8 cellular contexts compared by ENCODE assay signal in the genomic region with DNA sequence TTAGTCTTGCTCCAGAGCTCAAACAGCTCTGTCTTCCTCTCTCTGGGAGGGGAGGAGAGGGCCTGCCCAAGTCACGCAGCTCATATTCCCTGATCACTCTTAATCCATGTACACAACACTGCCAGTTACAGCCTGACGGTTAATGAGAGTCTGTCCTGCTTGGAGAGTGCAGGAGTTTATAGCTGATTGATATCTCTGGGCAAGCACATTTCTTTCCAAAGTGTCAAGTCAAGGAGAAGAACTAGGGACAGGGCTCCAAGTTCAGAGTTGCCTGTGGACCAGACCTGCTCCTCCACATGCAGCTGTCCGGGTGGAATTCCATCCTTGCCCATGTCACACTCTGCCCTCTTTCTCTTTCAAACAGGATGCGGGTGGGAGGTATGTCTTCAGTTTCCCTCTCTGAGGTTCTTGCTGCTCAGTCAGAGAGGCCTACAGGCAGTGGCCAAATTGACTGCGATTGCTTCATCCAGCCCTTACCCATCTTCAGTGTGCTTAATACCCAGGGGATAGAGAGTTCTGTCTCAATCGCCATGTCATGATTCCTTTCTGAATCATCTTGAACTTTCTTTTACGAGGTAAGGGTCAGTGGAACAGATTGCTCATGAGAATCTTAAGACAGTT. TPM values are rescaled to one million over a fixed set of nuclear protein-coding genes. Genes with fewer than 3 reads are reported as not detected.
A peak's percentile ranks its signal among the peaks of the same experiment; 100 is the strongest.
DNase-seq lines count a peak whose midpoint lies in the region; ATAC-seq and TF ChIP-seq lines count a peak whose summit lies in the region.

No MANE protein-coding gene starts in this region.

- H3K4me2 ChIP-seq in hepatocyte, result peak overlapping the region; percentile 12

- H3K4me1 ChIP-seq in adipocyte (ENCODE audit: control insufficient read depth, insufficient read depth, low read length), result peaks cover 57% of the 10 kb centered on the region
- peaks cover 11% of the 10 kb centered on the region for H3K4me1 ChIP-seq in hepatocyte (ENCODE audit: insufficient read depth)
- H3K4me1 ChIP-seq in tibial nerve, result peaks cover 0 to 59% (median 7%) of the 10 kb centered on the region in 4 donors
- H3K4me1 ChIP-seq in Caco-2, result no peaks in the 10 kb centered on the region

- CTCF ChIA-PET in Caco-2 (lab: Charles Lee), result no interaction called here

- 63% methylated on average over 7 of the region's 7 CpGs for WGBS in hepatocyte (ENCODE audit: low lambda C conversion rate, missing lambda C conversion rate)
- WGBS in tibial nerve, 2 donors, result 60 to 63% methylated on average over 7 of the region's 7 CpGs

- no peaks in the 10 kb centered on the region for H4K20me1 ChIP-seq in hepatocyte (ENCODE audit: insufficient read depth, poor library complexity, severe bottlenecking)

- no peak for TF ChIP-seq POLR2A in tibial nerve (IDR thresholded peaks at IDR 0.05)

- H3K36me3 ChIP-seq in adipocyte (ENCODE audit: control insufficient read depth, insufficient read depth, low read length, severe bottlenecking), result no peaks in the 10 kb centered on the region
- no peaks in the 10 kb centered on the region for H3K36me3 ChIP-seq in hepatocyte (replicated peaks; ENCODE audit: insufficient read depth, low read depth)
- H3K36me3 ChIP-seq in tibial nerve, result no peaks in the 10 kb centered on the region
- no peaks in the 10 kb centered on the region for H3K36me3 ChIP-seq in Caco-2 (ENCODE audit: control insufficient read depth, insufficient read depth, low read length)

- H3K9me2 ChIP-seq in hepatocyte (replicated peaks; ENCODE audit: insufficient read depth), result no peaks in the 10 kb centered on the region

- H3K27ac ChIP-seq in hepatocyte (peak overlapping the region; percentile 79), tibial nerve (peak overlapping the region in 2 of 4 donors; percentile 38 to 66)

- no peaks in the 10 kb centered on the region for H3K79me2 ChIP-seq in hepatocyte

- intact Hi-C loops in Caco-2 (cut with micrococcal nuclease; ENCODE audit: unreplicated experiment), result loop anchor here (2.0 to 5.0 kb wide), 2 partner anchors 137 to 280 kb away; no protein-coding TSS in a partner anchor

- no peak overlapping the region for H3K4me3 Mint-ChIP-seq in Caco-2 (ENCODE audit: unreplicated experiment)

- H3K36me3 Mint-ChIP-seq in Caco-2 (ENCODE audit: insufficient read depth, unreplicated experiment), result no peaks in the 10 kb centered on the region

- peak overlapping the region; percentile 56 for H3K4me3 ChIP-seq in adipocyte (ENCODE audit: low read length)
- H3K4me3 ChIP-seq in hepatocyte, result no peak overlapping the region
- H3K4me3 ChIP-seq in tibial nerve, result no peak overlapping the region
- no peak overlapping the region for H3K4me3 ChIP-seq in Caco-2 (ENCODE audit: low read depth, low read length)

- no peaks in the 10 kb centered on the region for H3K9me3 Mint-ChIP-seq in Caco-2 (ENCODE audit: unreplicated experiment)

- peak; percentile 36 for DNase-seq in HT1080 (ENCODE audit: low read depth)
- peak; percentile 82 for DNase-seq in adipocyte (ENCODE audit: low read depth)
- peak; percentile 66 for DNase-seq in hepatocyte (ENCODE audit: low spot score)
- DNase-seq in tibial nerve (ENCODE audit: low spot score in 2 of 2), result peak in 1 of 2 donors; percentile 64
- DNase-seq in activated gamma-delta T cell (lab: John Stamatoyannopoulos, UW), result no peak
- no peak for DNase-seq in midbrain (lab: John Stamatoyannopoulos, UW)
- no peak for DNase-seq in Caco-2

- POLR2A ChIA-PET in Caco-2 (lab: Charles Lee), result no interaction called here

- no TSS peak for BruUV-seq in Caco-2 (replicated peaks; lab: Mats Ljungman, UMichigan)

- no peaks in the 10 kb centered on the region for H3K4me1 Mint-ChIP-seq in Caco-2 (ENCODE audit: low read depth, unreplicated experiment)

- H3K27ac Mint-ChIP-seq in Caco-2 (ENCODE audit: unreplicated experiment), result no peak overlapping the region

- ATAC-seq in GM18909 (IDR thresholded peaks at IDR 0.05; ENCODE audit: poor library complexity, unreplicated experiment), result no peak

- no peak overlapping the region for H2AFZ ChIP-seq in hepatocyte

- H3K9me3 ChIP-seq in adipocyte (ENCODE audit: control insufficient read depth, low read length), result no peaks in the 10 kb centered on the region
- no peaks in the 10 kb centered on the region for H3K9me3 ChIP-seq in hepatocyte (ENCODE audit: low read depth)
- no peaks in the 10 kb centered on the region for H3K9me3 ChIP-seq in tibial nerve
- H3K9me3 ChIP-seq in Caco-2, result no peaks in the 10 kb centered on the region

- TF ChIP-seq CTCF in hepatocyte (IDR thresholded peaks at IDR 0.05; ENCODE audit: poor library complexity) (no peak), tibial nerve (IDR thresholded peaks at IDR 0.05) (no peak), Caco-2 (IDR thresholded peaks at IDR 0.05; ENCODE audit: insufficient read depth in 1 of 2, low read depth in 1 of 2, low read length in 1 of 2, severe bottlenecking in 1 of 2, unreplicated experiment in 1 of 2) (no peak)

- peak overlapping the region; percentile 89 for H3K9ac ChIP-seq in adipocyte (ENCODE audit: low read length)

- H3K27me3 Mint-ChIP-seq in Caco-2 (ENCODE audit: insufficient read depth, unreplicated experiment), result peaks cover 17% of the 10 kb centered on the region

- peak; percentile 12 to 90 for TF ChIP-seq EP300 in tibial nerve (IDR thresholded peaks at IDR 0.05)

- no peaks in the 10 kb centered on the region for H3K27me3 ChIP-seq in adipocyte (replicated peaks; ENCODE audit: control insufficient read depth, insufficient read depth, low read length)
- H3K27me3 ChIP-seq in hepatocyte, result no peaks in the 10 kb centered on the region
- H3K27me3 ChIP-seq in tibial nerve, result no peaks in the 10 kb centered on the region
- no peaks in the 10 kb centered on the region for H3K27me3 ChIP-seq in Caco-2 (replicated peaks; ENCODE audit: control insufficient read depth, insufficient read depth, low read length)

RNA-seq across cellular contexts. Expression of a gene that starts 54.5 kb away (rescaled TPM):
- total RNA-seq in HT1080 (2014; rRNA removed; shearing (Covaris generic)), result 0.10 and 0.30 TPM in 2 replicates
- 3.6 and 4.8 TPM in 2 replicates for polyA plus RNA-seq in HT1080 (2015; cell fraction: cytosol; rRNA removed)
- 8.4 TPM in 2 replicates for polyA plus RNA-seq in HT1080 (2015; cell fraction: nucleus; rRNA removed)
- total RNA-seq in hepatocyte (13.0 and 16.4 TPM in 2 replicates), tibial nerve (1 to 10 TPM; 1.8 to 6.0 (median 3.5) TPM), Caco-2 (2022) (3.6 and 3.9 TPM in 2 replicates)
- 13.9 and 17.2 TPM in 2 replicates for polyA plus RNA-seq in hepatocyte

Comparison
In these comparisons a context has a peak if more than half of its experiments do, and no peak if none do; other contexts are left out.
1. DNase-seq: peak in HT1080 (single experiment), adipocyte (single experiment) and hepatocyte (single experiment); none in activated gamma-delta T cell (single experiment), midbrain (single experiment) and Caco-2 (0 of 2).